In the genomic region with DNA sequence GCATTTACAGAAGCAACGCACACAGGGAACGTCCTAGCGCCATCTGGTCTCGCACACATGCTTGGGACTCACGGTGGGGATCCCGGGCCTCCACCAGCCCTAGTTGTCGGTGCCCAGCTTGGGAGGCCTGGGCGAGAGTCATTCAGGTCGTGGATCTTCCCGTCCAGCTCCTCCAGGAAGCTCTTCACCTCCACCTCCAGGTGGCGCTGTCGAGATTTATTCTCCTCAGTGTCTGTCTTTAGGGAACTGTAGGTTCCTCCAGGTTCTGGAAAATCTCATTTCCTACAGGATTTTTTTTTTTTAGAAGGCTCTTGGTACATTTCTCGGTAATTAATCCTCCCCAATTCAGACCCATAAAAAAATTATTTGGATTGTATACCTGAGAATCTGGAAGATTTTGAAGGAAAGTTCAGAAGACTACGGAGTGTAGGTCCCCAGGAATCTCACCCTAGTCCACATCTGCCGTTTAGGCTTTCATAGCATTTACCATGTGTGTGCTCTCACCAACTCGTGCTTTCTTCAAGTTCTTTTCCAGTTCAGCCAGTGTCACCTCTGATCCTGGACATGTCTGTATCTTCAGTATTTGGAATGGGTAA, we compare ENCODE assay signal across 7 cellular contexts.
DNase-seq lines count a peak whose midpoint lies in the region; ATAC-seq, FAIRE-seq and TF ChIP-seq lines count a peak whose summit lies in the region.

No MANE protein-coding gene starts in this region.

- H3K36me3 ChIP-seq in HEK293 (ENCODE audit: control insufficient read depth in 2 of 2, insufficient read depth in 1 of 2, low read length in 2 of 2) (no peaks in the 10 kb centered on the region), OCI-LY3 (replicated peaks; ENCODE audit: low read depth, low read length) (no peaks in the 10 kb centered on the region)

- H3K27ac ChIP-seq in HEK293 (ENCODE audit: extremely low read depth, low read depth, low read length) = no peak overlapping the region
- no peak overlapping the region for H3K27ac ChIP-seq in OCI-LY3 (ENCODE audit: low read length)

- DNase-seq in activated T-helper 1 cell treated with Interleukin-2 at 50 U/mL for 16 hours (ENCODE audit: low read depth) (peak; percentile 59), midbrain (lab: John Stamatoyannopoulos, UW) (peak; percentile 2), H54 (ENCODE audit: insufficient read length, low spot score) (no peak), omental fat pad (ENCODE audit: low spot score) (no peak)

- CTCF ChIA-PET in HEK293 (lab: Yijun Ruan, JAX) = interaction anchor here (0.5 to 3.9 kb wide), 23 partner anchors 8 to 1105 kb away, joined by 3 to 29 read pairs (median 4); no protein-coding TSS in a partner anchor

- no peak overlapping the region for H3K9ac ChIP-seq in OCI-LY3 (ENCODE audit: low read length)

- H3K4me1 ChIP-seq in HEK293 (ENCODE audit: control insufficient read depth, insufficient read depth, low read length) (no peaks in the 10 kb centered on the region), OCI-LY3 (ENCODE audit: low read length) (no peaks in the 10 kb centered on the region)

- TF ChIP-seq POLR2A in H54 (IDR thresholded peaks at IDR 0.05; ENCODE audit: low read depth, low read length) = no peak

- H3K9me3 ChIP-seq in HEK293 (ENCODE audit: control insufficient read depth, insufficient read depth, low read depth, low read length) (peaks cover 2% of the 10 kb centered on the region), OCI-LY3 (ENCODE audit: insufficient read depth, low read length) (no peaks in the 10 kb centered on the region)

- no peaks in the 10 kb centered on the region for H3K79me2 ChIP-seq in OCI-LY3 (ENCODE audit: low read length)

- FAIRE-seq in H54 (lab: Jason Lieb, UNC) = no peak

- POLR2A ChIA-PET in HEK293 (lab: Yijun Ruan, JAX) = no interaction called here

- ATAC-seq in GM19023 (IDR thresholded peaks at IDR 0.05; ENCODE audit: unreplicated experiment) (no peak), omental fat pad (ENCODE audit: low FRiP score) (no peak)

- H3K4me3 ChIP-seq in HEK293 (ENCODE audit: low read depth, low read length) (no peak overlapping the region), OCI-LY3 (ENCODE audit: low read length) (0 out of 2 replicates have a peak overlapping the region, but pooled peaks have one; percentile 42)

- TF ChIP-seq CTCF in HEK293 (tag by site-specific recombination; IDR thresholded peaks at IDR 0.05) (no peak), OCI-LY3 (IDR thresholded peaks at IDR 0.05; ENCODE audit: low read depth, low read length) (peak; percentile 41), omental fat pad (IDR thresholded peaks at IDR 0.05) (no peak)

- no peak overlapping the region for H2AFZ ChIP-seq in OCI-LY3 (ENCODE audit: low read depth, low read length)

- H4K20me1 ChIP-seq in OCI-LY3 (ENCODE audit: insufficient read depth, low read length) = no peaks in the 10 kb centered on the region

- no peaks in the 10 kb centered on the region for H3K27me3 ChIP-seq in OCI-LY3 (ENCODE audit: low read depth, low read length)

- peak overlapping the region; percentile 43; the same call in 1 of the 2 replicates for H3K4me2 ChIP-seq in OCI-LY3 (ENCODE audit: low read length)

TF ChIP-seq in HEK293, 187 proteins besides CTCF, POLR2A, EP300 and RAD21:
- TF ChIP-seq ZNF654 (tag by site-specific recombination; IDR thresholded peaks at IDR 0.05; ENCODE audit: low read depth) (peak; percentile 18; the same call in 1 of the 2 replicates), ZNF473 (tag by site-specific recombination; IDR thresholded peaks at IDR 0.05) (no peak)

Comparison
In these comparisons a context has a peak if more than half of its experiments do, and no peak if none do; other contexts are left out.
1. DNase-seq: peak in activated T-helper 1 cell treated with Interleukin-2 at 50 U/mL for 16 hours (single experiment) and midbrain (single experiment); none in H54 (single experiment) and omental fat pad (single experiment).